ENCODE assay signal across 23 cellular contexts in genomic region chr9:118223111-118223510, GRCh38.
"Had no signal": no experiment of that assay in that cellular context is flagged by ENCODE, and none has a peak within 500 bp of the region (broad histone marks: within the 10 kb centered on the region; RNA-seq: fewer than 3 reads in every experiment).

No MANE protein-coding gene starts in this region.

- DNase-seq: colonic mucosa; cortex of kidney; effector CD8-positive, alpha-beta T cell; effector memory CD8-positive, alpha-beta T cell; erythroblast; esophagus squamous epithelium; foreskin fibroblast; foreskin melanocyte; gastrocnemius medialis; glutamatergic neuron; heart right ventricle; left cardiac atrium; left lung; left ventricle myocardium superior; lower lobe of right lung; mesenchymal stem cell; mucosa of descending colon; naive B cell had no signal

- H3K27me3 Mint-ChIP-seq: dendritic cell treated with granulocyte-macrophage colony-stimulating factor and Interleukin-4, amounts not matched to agents 40 ng/mL and 50 ng/mL, for 4 days had no signal

- ATAC-seq: effector memory CD8-positive, alpha-beta T cell; esophagus mucosa; gastrocnemius medialis; left lung; left ventricle myocardium superior; lower lobe of right lung; mucosa of descending colon had no signal

- H3K36me3 ChIP-seq: colonic mucosa, esophagus squamous epithelium, gastrocnemius medialis, heart right ventricle, left lung, lower lobe of right lung had no signal

- H3K9me3 ChIP-seq: colonic mucosa, esophagus squamous epithelium, gastrocnemius medialis, heart right ventricle, left lung, lower lobe of right lung, mucosa of descending colon had no signal

- H3K36me3 Mint-ChIP-seq: mesothelial cell of epicardium, naive B cell had no signal

- H3K4me3 Mint-ChIP-seq: dendritic cell treated with granulocyte-macrophage colony-stimulating factor and Interleukin-4, amounts not matched to agents 40 ng/mL and 50 ng/mL, for 4 days; effector memory CD8-positive, alpha-beta T cell; endodermal cell; mesothelial cell of epicardium; naive B cell had no signal

- H3K27me3 ChIP-seq: colonic mucosa, esophagus squamous epithelium, gastrocnemius medialis, left lung had no signal

- H3K27ac ChIP-seq: colonic mucosa, epithelial cell of prostate, esophagus squamous epithelium, gastrocnemius medialis, heart right ventricle, left lung, lower lobe of right lung had no signal

- H3K4me3 ChIP-seq: colonic mucosa, esophagus squamous epithelium, gastrocnemius medialis, heart right ventricle, left lung, lower lobe of right lung, mucosa of descending colon had no signal

- H3K9me3 Mint-ChIP-seq: dendritic cell treated with granulocyte-macrophage colony-stimulating factor and Interleukin-4, amounts not matched to agents 40 ng/mL and 50 ng/mL, for 4 days; endodermal cell; mesothelial cell of epicardium had no signal

- H3K27ac Mint-ChIP-seq: dendritic cell treated with granulocyte-macrophage colony-stimulating factor and Interleukin-4, amounts not matched to agents 40 ng/mL and 50 ng/mL, for 4 days; effector memory CD8-positive, alpha-beta T cell; endodermal cell; mesothelial cell of epicardium; naive B cell had no signal

- H3K4me1 Mint-ChIP-seq: endodermal cell, mesothelial cell of epicardium, naive B cell had no signal

- H3K4me1 ChIP-seq: colonic mucosa, esophagus squamous epithelium, gastrocnemius medialis, heart right ventricle, left lung, lower lobe of right lung had no signal
